In genomic region chr19:38698225-38699026, GRCh38 we compare ENCODE assay signal across 10 cellular contexts. TPM values are rescaled to one million over a fixed set of nuclear protein-coding genes. Genes with fewer than 3 reads are reported as not detected.
A peak's percentile ranks its signal among the peaks of the same experiment; 100 is the strongest.
DNase-seq lines count a peak whose midpoint lies in the region; ATAC-seq and TF ChIP-seq lines count a peak whose summit lies in the region.
"Had no signal": no experiment of that assay in that cellular context is flagged by ENCODE, and none has a peak within 500 bp of the region (broad histone marks: within the 10 kb centered on the region; RNA-seq: fewer than 3 reads in every experiment).

No MANE protein-coding gene starts in this region.

- no peak overlapping the region for H3K9ac ChIP-seq in BLaER1

- H3K4me1 ChIP-seq in BLaER1: peaks cover 96% of the 10 kb centered on the region

- H3K4me2 ChIP-seq in BLaER1: peak overlapping the region; percentile 49

- no peak for TF ChIP-seq CTCF in osteocyte (IDR thresholded peaks at IDR 0.05)

- H3K27me3 ChIP-seq in BLaER1 (no peaks in the 10 kb centered on the region), MG63 (no peaks in the 10 kb centered on the region)

- no peaks in the 10 kb centered on the region for H3K36me3 Mint-ChIP-seq in T-helper 17 cell (ENCODE audit: low read depth)
- H3K36me3 Mint-ChIP-seq in osteocyte (ENCODE audit: unreplicated experiment): peaks cover 16% of the 10 kb centered on the region

- ATAC-seq in T-helper 17 cell: no peak
- no peak for ATAC-seq in GM18502 (IDR thresholded peaks at IDR 0.05; ENCODE audit: poor library complexity, unreplicated experiment)

- H3K4me3 Mint-ChIP-seq in T-helper 17 cell: no peak overlapping the region
- H3K4me3 Mint-ChIP-seq in osteocyte (ENCODE audit: unreplicated experiment): no peak overlapping the region

- peaks cover 95% of the 10 kb centered on the region for H4K20me1 ChIP-seq in BLaER1

- peaks cover 71% of the 10 kb centered on the region for H3K36me3 ChIP-seq in BLaER1
- H3K36me3 ChIP-seq in MG63: peaks cover 98% of the 10 kb centered on the region

- H3K4me1 Mint-ChIP-seq in T-helper 17 cell: peaks cover 44% of the 10 kb centered on the region
- H3K4me1 Mint-ChIP-seq in osteocyte (ENCODE audit: unreplicated experiment): peaks cover 52% of the 10 kb centered on the region

- no peaks in the 10 kb centered on the region for H3K9me3 ChIP-seq in BLaER1
- H3K9me3 ChIP-seq in T-helper 17 cell (ENCODE audit: control insufficient read depth, low read length, poor library complexity, severe bottlenecking): no peaks in the 10 kb centered on the region
- H3K9me3 ChIP-seq in MG63: no peaks in the 10 kb centered on the region

- H3K27ac Mint-ChIP-seq in T-helper 17 cell (peak overlapping the region; percentile 32), osteocyte (ENCODE audit: unreplicated experiment) (peak overlapping the region; percentile 76)

- no peaks in the 10 kb centered on the region for H3K9me3 Mint-ChIP-seq in osteocyte (ENCODE audit: unreplicated experiment)

- H3K4me3 ChIP-seq in BLaER1 (no peak overlapping the region), MG63 (no peak overlapping the region)

- H3K27ac ChIP-seq in BLaER1 (peak overlapping the region; percentile 48; the same call in 1 of the 2 replicates), epithelial cell of prostate (peak overlapping the region; percentile 100)

- no peak for DNase-seq in T-helper 17 cell
- DNase-seq in epithelial cell of prostate (ENCODE audit: low read depth, low spot score): no peak
- DNase-seq in osteocyte (ENCODE audit: extremely low spot score, unreplicated experiment): no peak
- DNase-seq in activated gamma-delta T cell (lab: John Stamatoyannopoulos, UW): no peak
- DNase-seq in NOMO-1 treated with DMSO at 0.1 percent for 48 hours (lab: John Stamatoyannopoulos, UW; ENCODE audit: unreplicated experiment): no peak
- no peak for DNase-seq in MG63
- DNase-seq: NCI-H748 treated with DMSO at 0.1 percent for 48 hours, T1000 had no signal

- no peaks in the 10 kb centered on the region for H3K27me3 Mint-ChIP-seq in T-helper 17 cell
- no peaks in the 10 kb centered on the region for H3K27me3 Mint-ChIP-seq in osteocyte (ENCODE audit: unreplicated experiment)

RNA-seq across cellular contexts. Expression of gene CAPN12, which starts 45.8 kb away (rescaled TPM):
- total RNA-seq in T-helper 17 cell (1 to 10 TPM; 6.8 to 9.0 TPM), osteocyte (not detected in 2 replicates)
- total RNA-seq in MG63 (2014; rRNA removed; shearing (Covaris generic); ENCODE audit: low replicate concordance): not detected in 2 replicates

RNA-seq across cellular contexts. Expression of gene ACTN4, which starts 51.0 kb away (rescaled TPM):
- total RNA-seq in T-helper 17 cell (100 to 1,000 TPM; 201 to 205 TPM), osteocyte (525 and 560 TPM in 2 replicates)
- total RNA-seq in MG63 (2014; rRNA removed; shearing (Covaris generic); ENCODE audit: low replicate concordance): 476 and 621 TPM in 2 replicates
